ENCODE assay signal across 1 cellular context in the genomic region with DNA sequence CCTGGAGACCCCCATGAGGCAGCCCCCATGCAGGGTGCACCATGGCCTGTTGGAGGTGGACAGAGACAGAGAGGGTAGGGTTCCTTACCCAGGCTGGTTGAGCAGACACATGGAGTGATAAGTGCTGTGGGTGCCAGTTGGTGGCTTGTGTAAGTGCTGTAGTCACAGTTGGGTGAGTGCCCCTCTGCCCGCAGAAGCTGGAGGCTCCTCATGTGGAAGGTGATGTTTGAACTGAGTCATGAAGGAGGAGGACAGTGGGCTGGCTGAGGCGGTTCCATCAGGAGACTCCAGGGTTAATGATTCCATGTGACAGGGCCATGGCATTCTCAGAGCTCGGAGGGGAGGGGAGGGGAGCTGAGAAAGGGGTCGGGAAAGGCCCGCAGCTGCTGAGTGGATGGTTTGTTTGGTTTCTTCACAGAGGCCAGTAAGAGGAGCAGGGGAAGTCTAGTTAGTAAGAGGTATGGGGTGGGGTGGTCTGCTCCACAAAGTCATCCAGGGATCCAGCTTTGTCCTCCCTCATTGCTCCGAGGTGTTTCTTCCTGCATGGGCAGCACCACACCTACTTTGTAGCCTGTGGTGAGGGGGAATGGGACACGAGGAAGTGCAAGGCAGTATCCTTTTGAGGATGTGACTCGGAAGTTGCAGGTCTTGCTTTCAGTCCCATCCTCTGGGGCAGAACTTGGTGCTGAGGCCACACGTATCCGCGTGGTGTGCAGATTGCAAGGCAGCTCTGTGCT.
TF ChIP-seq lines count a peak whose summit lies in the region.

No MANE protein-coding gene starts in this region.

TF ChIP-seq in HepG2, 621 proteins besides CTCF, POLR2A, EP300 and RAD21 (continued from another document and continues in another):
- TF ChIP-seq RARA (CRISPR knock-in tag; IDR thresholded peaks at IDR 0.05) (no peak), KDM2A (CRISPR knock-in tag; IDR thresholded peaks at IDR 0.05; ENCODE audit: borderline replicate concordance, low read depth) (no peak), TAF1 (CRISPR knock-in tag; IDR thresholded peaks at IDR 0.05) (peak; percentile 24; the same call in 1 of the 2 replicates), SP5 (CRISPR knock-in tag; IDR thresholded peaks at IDR 0.05; ENCODE audit: borderline replicate concordance, low read depth) (no peak), BRCA1 (CRISPR knock-in tag; IDR thresholded peaks at IDR 0.05) (no peak), SETDB1 (CRISPR knock-in tag; IDR thresholded peaks at IDR 0.05; ENCODE audit: borderline replicate concordance) (no peak), ZSCAN12 (CRISPR knock-in tag; IDR thresholded peaks at IDR 0.05) (no peak), ZNF124 (CRISPR knock-in tag; IDR thresholded peaks at IDR 0.05) (no peak), NFKBIZ (CRISPR knock-in tag; IDR thresholded peaks at IDR 0.05) (no peak), RFX3 (CRISPR knock-in tag; IDR thresholded peaks at IDR 0.05) (no peak), KLF11 (CRISPR knock-in tag; IDR thresholded peaks at IDR 0.05) (no peak), DMAP1 (CRISPR knock-in tag; IDR thresholded peaks at IDR 0.05) (no peak), SIN3B (IDR thresholded peaks at IDR 0.05; ENCODE audit: low read length) (no peak), POGZ (CRISPR knock-in tag; IDR thresholded peaks at IDR 0.05) (0 out of 2 replicates have a peak, but pooled peaks have one; percentile 2), JDP2 (CRISPR knock-in tag; IDR thresholded peaks at IDR 0.05; ENCODE audit: borderline replicate concordance) (no peak), ZNF160 (CRISPR knock-in tag; IDR thresholded peaks at IDR 0.05) (no peak), DNMT1 (CRISPR knock-in tag; IDR thresholded peaks at IDR 0.05) (no peak; the same call in 1 of the 2 replicates), ZNF350 (CRISPR knock-in tag; IDR thresholded peaks at IDR 0.05; ENCODE audit: borderline replicate concordance, low read depth) (peak; percentile 18; the same call in 1 of the 2 replicates), GTF2F1 (IDR thresholded peaks at IDR 0.05; ENCODE audit: low read length) (no peak), ZBTB7B (CRISPR knock-in tag; IDR thresholded peaks at IDR 0.05) (no peak), ZNF260 (CRISPR knock-in tag; IDR thresholded peaks at IDR 0.05; ENCODE audit: borderline replicate concordance, low read depth) (no peak), ZNF296 (CRISPR knock-in tag; conservative IDR thresholded peaks at IDR 0.05) (0 out of 2 replicates have a peak, but pooled peaks have one; percentile 24), SYNCRIP (IDR thresholded peaks at IDR 0.05; ENCODE audit: insufficient read depth, low read depth, low read length) (no peak), ZNF343 (CRISPR knock-in tag; IDR thresholded peaks at IDR 0.05) (no peak), ZNF451 (CRISPR knock-in tag; IDR thresholded peaks at IDR 0.05) (peak; percentile 39; the same call in 1 of the 2 replicates), SIX1 (CRISPR knock-in tag; IDR thresholded peaks at IDR 0.05; ENCODE audit: borderline replicate concordance) (no peak), ZNF883 (CRISPR knock-in tag; IDR thresholded peaks at IDR 0.05; ENCODE audit: not compliant biosample characterization) (no peak), ADNP (CRISPR knock-in tag; IDR thresholded peaks at IDR 0.05) (no peak), NONO (IDR thresholded peaks at IDR 0.05) (no peak), NONO (CRISPR knock-in tag; conservative IDR thresholded peaks at IDR 0.05) (peak; percentile 44), NRL (CRISPR knock-in tag; IDR thresholded peaks at IDR 0.05; ENCODE audit: borderline replicate concordance) (no peak), MAZ (IDR thresholded peaks at IDR 0.05; ENCODE audit: borderline replicate concordance, low read depth, low read length) (0 out of 2 replicates have a peak, but pooled peaks have one; percentile 18), MAZ (CRISPR knock-in tag; IDR thresholded peaks at IDR 0.05; ENCODE audit: low read depth) (no peak; the same call in 1 of the 2 replicates), ZNF615 (CRISPR knock-in tag; IDR thresholded peaks at IDR 0.05; ENCODE audit: borderline replicate concordance) (no peak), ZMYM3 (CRISPR knock-in tag; IDR thresholded peaks at IDR 0.05) (0 out of 2 replicates have a peak, but pooled peaks have one; percentile 13), HNRNPUL1 (IDR thresholded peaks at IDR 0.05; ENCODE audit: low read depth, low read length) (no peak), CREB1 (IDR thresholded peaks at IDR 0.05) (no peak), CREB1 (CRISPR knock-in tag; IDR thresholded peaks at IDR 0.05) (0 out of 2 replicates have a peak, but pooled peaks have one; percentile 11), NFE2L1 (CRISPR knock-in tag; IDR thresholded peaks at IDR 0.05; ENCODE audit: borderline replicate concordance) (no peak), ZFX (CRISPR knock-in tag; IDR thresholded peaks at IDR 0.05; ENCODE audit: low read depth) (no peak), RELA (CRISPR knock-in tag; IDR thresholded peaks at IDR 0.05) (no peak), ZNF709 (CRISPR knock-in tag; IDR thresholded peaks at IDR 0.05) (no peak), ZNF558 (CRISPR knock-in tag; IDR thresholded peaks at IDR 0.05; ENCODE audit: borderline replicate concordance) (no peak), ZNF460 (CRISPR knock-in tag; IDR thresholded peaks at IDR 0.05; ENCODE audit: borderline replicate concordance) (no peak), NCOR1 (IDR thresholded peaks at IDR 0.05; ENCODE audit: borderline replicate concordance, low read length) (no peak), KLF9 (CRISPR knock-in tag; IDR thresholded peaks at IDR 0.05; ENCODE audit: low read depth) (peak; percentile 13; the same call in 1 of the 2 replicates), ZSCAN21 (CRISPR knock-in tag; IDR thresholded peaks at IDR 0.05; ENCODE audit: borderline replicate concordance) (no peak)
- TF ChIP-seq, protein P1, sequence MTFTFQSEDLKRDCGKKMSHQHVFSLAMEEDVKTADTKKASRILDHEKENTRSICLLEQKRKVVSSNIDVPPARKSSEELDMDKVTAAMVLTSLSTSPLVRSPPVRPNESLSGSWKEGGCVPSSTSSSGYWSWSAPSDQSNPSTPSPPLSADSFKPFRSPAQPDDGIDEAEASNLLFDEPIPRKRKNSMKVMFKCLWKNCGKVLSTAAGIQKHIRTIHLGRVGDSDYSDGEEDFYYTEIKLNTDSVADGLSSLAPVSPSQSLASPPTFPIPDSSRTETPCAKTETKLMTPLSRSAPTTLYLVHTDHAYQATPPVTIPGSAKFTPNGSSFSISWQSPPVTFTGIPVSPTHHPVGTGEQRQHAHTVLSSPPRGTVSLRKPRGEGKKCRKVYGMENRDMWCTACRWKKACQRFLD (CRISPR knock-in tag; IDR thresholded peaks at IDR 0.05; ENCODE audit: borderline replicate concordance), result no peak
- TF ChIP-seq, protein P2, sequence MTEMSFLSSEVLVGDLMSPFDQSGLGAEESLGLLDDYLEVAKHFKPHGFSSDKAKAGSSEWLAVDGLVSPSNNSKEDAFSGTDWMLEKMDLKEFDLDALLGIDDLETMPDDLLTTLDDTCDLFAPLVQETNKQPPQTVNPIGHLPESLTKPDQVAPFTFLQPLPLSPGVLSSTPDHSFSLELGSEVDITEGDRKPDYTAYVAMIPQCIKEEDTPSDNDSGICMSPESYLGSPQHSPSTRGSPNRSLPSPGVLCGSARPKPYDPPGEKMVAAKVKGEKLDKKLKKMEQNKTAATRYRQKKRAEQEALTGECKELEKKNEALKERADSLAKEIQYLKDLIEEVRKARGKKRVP (CRISPR knock-in tag; IDR thresholded peaks at IDR 0.05), result peak in 1 of 2 experiments; percentile 58; a peak in 1 of 4 replicates
- TF ChIP-seq, protein P3, sequence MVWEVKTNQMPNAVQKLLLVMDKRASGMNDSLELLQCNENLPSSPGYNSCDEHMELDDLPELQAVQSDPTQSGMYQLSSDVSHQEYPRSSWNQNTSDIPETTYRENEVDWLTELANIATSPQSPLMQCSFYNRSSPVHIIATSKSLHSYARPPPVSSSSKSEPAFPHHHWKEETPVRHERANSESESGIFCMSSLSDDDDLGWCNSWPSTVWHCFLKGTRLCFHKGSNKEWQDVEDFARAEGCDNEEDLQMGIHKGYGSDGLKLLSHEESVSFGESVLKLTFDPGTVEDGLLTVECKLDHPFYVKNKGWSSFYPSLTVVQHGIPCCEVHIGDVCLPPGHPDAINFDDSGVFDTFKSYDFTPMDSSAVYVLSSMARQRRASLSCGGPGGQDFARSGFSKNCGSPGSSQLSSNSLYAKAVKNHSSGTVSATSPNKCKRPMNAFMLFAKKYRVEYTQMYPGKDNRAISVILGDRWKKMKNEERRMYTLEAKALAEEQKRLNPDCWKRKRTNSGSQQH (CRISPR knock-in tag; IDR thresholded peaks at IDR 0.05; ENCODE audit: low read depth), result no peak
- TF ChIP-seq, protein P4, sequence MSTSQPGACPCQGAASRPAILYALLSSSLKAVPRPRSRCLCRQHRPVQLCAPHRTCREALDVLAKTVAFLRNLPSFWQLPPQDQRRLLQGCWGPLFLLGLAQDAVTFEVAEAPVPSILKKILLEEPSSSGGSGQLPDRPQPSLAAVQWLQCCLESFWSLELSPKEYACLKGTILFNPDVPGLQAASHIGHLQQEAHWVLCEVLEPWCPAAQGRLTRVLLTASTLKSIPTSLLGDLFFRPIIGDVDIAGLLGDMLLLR (CRISPR knock-in tag; IDR thresholded peaks at IDR 0.05), result no peak
- TF ChIP-seq, protein P5, sequence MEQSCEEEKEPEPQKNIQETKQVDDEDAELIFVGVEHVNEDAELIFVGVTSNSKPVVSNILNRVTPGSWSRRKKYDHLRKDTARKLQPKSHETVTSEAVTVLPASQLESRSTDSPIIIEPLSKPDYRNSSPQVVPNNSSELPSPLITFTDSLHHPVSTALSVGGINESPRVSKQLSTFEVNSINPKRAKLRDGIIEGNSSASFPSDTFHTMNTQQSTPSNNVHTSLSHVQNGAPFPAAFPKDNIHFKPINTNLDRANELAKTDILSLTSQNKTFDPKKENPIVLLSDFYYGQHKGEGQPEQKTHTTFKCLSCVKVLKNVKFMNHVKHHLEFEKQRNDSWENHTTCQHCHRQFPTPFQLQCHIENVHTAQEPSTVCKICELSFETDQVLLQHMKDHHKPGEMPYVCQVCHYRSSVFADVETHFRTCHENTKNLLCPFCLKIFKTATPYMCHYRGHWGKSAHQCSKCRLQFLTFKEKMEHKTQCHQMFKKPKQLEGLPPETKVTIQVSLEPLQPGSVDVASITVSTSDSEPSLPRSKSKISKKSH (CRISPR knock-in tag; IDR thresholded peaks at IDR 0.05; ENCODE audit: borderline replicate concordance), result no peak
- TF ChIP-seq, protein P6, sequence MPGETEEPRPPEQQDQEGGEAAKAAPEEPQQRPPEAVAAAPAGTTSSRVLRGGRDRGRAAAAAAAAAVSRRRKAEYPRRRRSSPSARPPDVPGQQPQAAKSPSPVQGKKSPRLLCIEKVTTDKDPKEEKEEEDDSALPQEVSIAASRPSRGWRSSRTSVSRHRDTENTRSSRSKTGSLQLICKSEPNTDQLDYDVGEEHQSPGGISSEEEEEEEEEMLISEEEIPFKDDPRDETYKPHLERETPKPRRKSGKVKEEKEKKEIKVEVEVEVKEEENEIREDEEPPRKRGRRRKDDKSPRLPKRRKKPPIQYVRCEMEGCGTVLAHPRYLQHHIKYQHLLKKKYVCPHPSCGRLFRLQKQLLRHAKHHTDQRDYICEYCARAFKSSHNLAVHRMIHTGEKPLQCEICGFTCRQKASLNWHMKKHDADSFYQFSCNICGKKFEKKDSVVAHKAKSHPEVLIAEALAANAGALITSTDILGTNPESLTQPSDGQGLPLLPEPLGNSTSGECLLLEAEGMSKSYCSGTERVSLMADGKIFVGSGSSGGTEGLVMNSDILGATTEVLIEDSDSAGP (CRISPR knock-in tag; IDR thresholded peaks at IDR 0.05; ENCODE audit: borderline replicate concordance), result peak; percentile 68; the same call in 1 of the 2 replicates
- TF ChIP-seq, protein P7, sequence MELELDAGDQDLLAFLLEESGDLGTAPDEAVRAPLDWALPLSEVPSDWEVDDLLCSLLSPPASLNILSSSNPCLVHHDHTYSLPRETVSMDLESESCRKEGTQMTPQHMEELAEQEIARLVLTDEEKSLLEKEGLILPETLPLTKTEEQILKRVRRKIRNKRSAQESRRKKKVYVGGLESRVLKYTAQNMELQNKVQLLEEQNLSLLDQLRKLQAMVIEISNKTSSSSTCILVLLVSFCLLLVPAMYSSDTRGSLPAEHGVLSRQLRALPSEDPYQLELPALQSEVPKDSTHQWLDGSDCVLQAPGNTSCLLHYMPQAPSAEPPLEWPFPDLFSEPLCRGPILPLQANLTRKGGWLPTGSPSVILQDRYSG (CRISPR knock-in tag; IDR thresholded peaks at IDR 0.05), result no peak
- TF ChIP-seq, protein P8, sequence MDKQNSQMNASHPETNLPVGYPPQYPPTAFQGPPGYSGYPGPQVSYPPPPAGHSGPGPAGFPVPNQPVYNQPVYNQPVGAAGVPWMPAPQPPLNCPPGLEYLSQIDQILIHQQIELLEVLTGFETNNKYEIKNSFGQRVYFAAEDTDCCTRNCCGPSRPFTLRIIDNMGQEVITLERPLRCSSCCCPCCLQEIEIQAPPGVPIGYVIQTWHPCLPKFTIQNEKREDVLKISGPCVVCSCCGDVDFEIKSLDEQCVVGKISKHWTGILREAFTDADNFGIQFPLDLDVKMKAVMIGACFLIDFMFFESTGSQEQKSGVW (CRISPR knock-in tag; IDR thresholded peaks at IDR 0.05; ENCODE audit: borderline replicate concordance), result no peak
- TF ChIP-seq, protein P9, sequence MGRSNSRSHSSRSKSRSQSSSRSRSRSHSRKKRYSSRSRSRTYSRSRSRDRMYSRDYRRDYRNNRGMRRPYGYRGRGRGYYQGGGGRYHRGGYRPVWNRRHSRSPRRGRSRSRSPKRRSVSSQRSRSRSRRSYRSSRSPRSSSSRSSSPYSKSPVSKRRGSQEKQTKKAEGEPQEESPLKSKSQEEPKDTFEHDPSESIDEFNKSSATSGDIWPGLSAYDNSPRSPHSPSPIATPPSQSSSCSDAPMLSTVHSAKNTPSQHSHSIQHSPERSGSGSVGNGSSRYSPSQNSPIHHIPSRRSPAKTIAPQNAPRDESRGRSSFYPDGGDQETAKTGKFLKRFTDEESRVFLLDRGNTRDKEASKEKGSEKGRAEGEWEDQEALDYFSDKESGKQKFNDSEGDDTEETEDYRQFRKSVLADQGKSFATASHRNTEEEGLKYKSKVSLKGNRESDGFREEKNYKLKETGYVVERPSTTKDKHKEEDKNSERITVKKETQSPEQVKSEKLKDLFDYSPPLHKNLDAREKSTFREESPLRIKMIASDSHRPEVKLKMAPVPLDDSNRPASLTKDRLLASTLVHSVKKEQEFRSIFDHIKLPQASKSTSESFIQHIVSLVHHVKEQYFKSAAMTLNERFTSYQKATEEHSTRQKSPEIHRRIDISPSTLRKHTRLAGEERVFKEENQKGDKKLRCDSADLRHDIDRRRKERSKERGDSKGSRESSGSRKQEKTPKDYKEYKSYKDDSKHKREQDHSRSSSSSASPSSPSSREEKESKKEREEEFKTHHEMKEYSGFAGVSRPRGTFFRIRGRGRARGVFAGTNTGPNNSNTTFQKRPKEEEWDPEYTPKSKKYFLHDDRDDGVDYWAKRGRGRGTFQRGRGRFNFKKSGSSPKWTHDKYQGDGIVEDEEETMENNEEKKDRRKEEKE (IDR thresholded peaks at IDR 0.05), result no peak
